Comparison of ENCODE assay signal across 30 cellular contexts in the genomic region with DNA sequence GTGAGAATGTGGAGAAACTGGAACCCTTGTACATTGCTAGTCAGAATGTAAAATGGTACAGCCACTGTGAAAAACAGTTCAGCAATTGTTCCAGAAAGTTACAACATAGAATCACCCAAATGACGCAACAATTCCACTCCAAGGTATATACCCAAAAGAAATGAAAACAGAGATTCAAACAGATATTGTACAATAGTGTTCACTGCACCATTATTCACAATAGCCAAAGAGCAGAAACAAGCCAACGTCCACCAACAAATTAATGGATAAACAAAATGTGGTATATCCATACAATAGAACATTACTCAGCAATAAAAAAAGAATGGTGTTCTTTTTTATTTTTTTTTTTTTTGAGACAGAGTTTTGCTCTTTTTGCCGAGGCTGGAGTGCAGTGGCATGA. TPM values are rescaled to one million over a fixed set of nuclear protein-coding genes. Genes with fewer than 3 reads are reported as not detected.
DNase-seq lines count a peak whose midpoint lies in the region; ATAC-seq and TF ChIP-seq lines count a peak whose summit lies in the region.
"Had no signal": no experiment of that assay in that cellular context is flagged by ENCODE, and none has a peak within 500 bp of the region (broad histone marks: within the 10 kb centered on the region; RNA-seq: fewer than 3 reads in every experiment).

No MANE protein-coding gene starts in this region.

- TF ChIP-seq CTCF in IMR-90 (conservative IDR thresholded peaks at IDR 0.05; ENCODE audit: low read depth, low read length) (no peak), NB4 (IDR thresholded peaks at IDR 0.05; ENCODE audit: low read depth, low read length) (no peak), epithelial cell of esophagus (IDR thresholded peaks at IDR 0.05; ENCODE audit: insufficient read depth, low read depth, low read length, missing control alignments) (no peak), liver (IDR thresholded peaks at IDR 0.05; ENCODE audit: low read depth, low read length, missing input control) (no peak)

- no peak overlapping the region for H2AK9ac ChIP-seq in IMR-90 (replicated peaks; ENCODE audit: low read depth, low read length, poor library complexity)

- H3K27ac Mint-ChIP-seq in activated CD4-positive, alpha-beta T cell treated with anti-CD3 and anti-CD28 coated beads, Interleukin-2, amount 10 ng/mL, durations not matched to agents 24 days and 14 days: no peak overlapping the region
- H3K27ac Mint-ChIP-seq: endodermal cell; T-helper 1 cell treated with Interleukin-12 subunit alpha and Interleukin-12 subunit beta and Interleukin-4 antibody, amounts not matched to agents 30 μg/mL and 1 μg/mL, for 36 hours had no signal

- no peak overlapping the region for H2BK20ac ChIP-seq in IMR-90 (ENCODE audit: low read depth, low read length)

- TF ChIP-seq POLR2A in IMR-90 (IDR thresholded peaks at IDR 0.05; ENCODE audit: low read depth, low read length) (no peak), NB4 (IDR thresholded peaks at IDR 0.05; ENCODE audit: extremely low read depth, insufficient read length) (no peak)

- TF ChIP-seq RAD21 in IMR-90 (IDR thresholded peaks at IDR 0.05; ENCODE audit: low read length) (no peak), liver (IDR thresholded peaks at IDR 0.05) (no peak)

- no peak overlapping the region for H3K18ac ChIP-seq in IMR-90 (ENCODE audit: low read depth, low read length)

- peaks cover 23% of the 10 kb centered on the region for H3K4me1 Mint-ChIP-seq in activated CD4-positive, alpha-beta T cell treated with anti-CD3 and anti-CD28 coated beads, Interleukin-2, amount 10 ng/mL, durations not matched to agents 24 days and 14 days
- H3K4me1 Mint-ChIP-seq: endodermal cell had no signal

- dilution Hi-C loops in IMR-90 (cut with HindIII; ENCODE audit: low sequenced_read_pairs, unreplicated experiment): no loop called here

- H3K36me3 ChIP-seq in IMR-90 (ENCODE audit: control insufficient read depth, insufficient read depth, low read length): no peaks in the 10 kb centered on the region; the same call in 1 of the 2 replicates
- no peaks in the 10 kb centered on the region for H3K36me3 ChIP-seq in liver (ENCODE audit: control insufficient read depth in 4 of 4, insufficient read depth in 3 of 4, low read depth in 1 of 4, low read length in 3 of 4)
- H3K36me3 ChIP-seq: upper lobe of right lung had no signal

- H4K5ac ChIP-seq in IMR-90 (ENCODE audit: low read depth, low read length): no peak overlapping the region

- no peak overlapping the region for H3K9ac ChIP-seq in IMR-90 (ENCODE audit: low read depth, low read length)
- H3K9ac ChIP-seq in liver (ENCODE audit: low read depth in 1 of 2, low read length in 2 of 2): no peak overlapping the region
- H3K9ac ChIP-seq: KMS-11 had no signal

- H2BK120ac ChIP-seq in IMR-90 (ENCODE audit: low read depth, low read length): no peak overlapping the region

- no peak overlapping the region for H3K23ac ChIP-seq in IMR-90 (ENCODE audit: low read depth, low read length)

- peaks cover 7% of the 10 kb centered on the region for H3K9me3 Mint-ChIP-seq in activated CD4-positive, alpha-beta T cell treated with anti-CD3 and anti-CD28 coated beads, Interleukin-2, amount 10 ng/mL, durations not matched to agents 24 days and 14 days
- H3K9me3 Mint-ChIP-seq: HFFc6 had no signal

- H3K56ac ChIP-seq in IMR-90 (ENCODE audit: extremely low read depth, insufficient read depth, low read length): no peak overlapping the region

- peaks cover 22% of the 10 kb centered on the region for H4K20me1 ChIP-seq in IMR-90 (ENCODE audit: insufficient read depth, low read length)

- no peaks in the 10 kb centered on the region for H3K9me3 ChIP-seq in IMR-90 (ENCODE audit: control insufficient read depth, insufficient read depth, low read length)
- H3K9me3 ChIP-seq in liver (ENCODE audit: control insufficient read depth in 4 of 4, low read length in 3 of 4): no peaks in the 10 kb centered on the region
- H3K9me3 ChIP-seq: esophagus muscularis mucosa, upper lobe of right lung had no signal

- in situ Hi-C loops in IMR-90 (cut with MboI; ENCODE audit: low sequenced_read_pairs): no loop called here

- CTCF ChIA-PET in IMR-90 (lab: Yijun Ruan, JAX): no interaction called here

- no peak overlapping the region for H2BK5ac ChIP-seq in IMR-90 (ENCODE audit: low read depth, low read length, poor library complexity, severe bottlenecking)

- H2AFZ ChIP-seq in IMR-90 (replicated peaks; ENCODE audit: low read length, poor library complexity): no peak overlapping the region

- peaks cover 15 to 50% of the 10 kb centered on the region in 2 experiments for H3K79me1 ChIP-seq in IMR-90 (ENCODE audit: low read depth in 1 of 2, low read length in 2 of 2)

- no peak overlapping the region for H3K4ac ChIP-seq in IMR-90 (ENCODE audit: low read depth, low read length)

- H3K4me3 ChIP-seq in IMR-90 (ENCODE audit: insufficient read depth, low read depth, low read length) (no peak overlapping the region), NB4 (ENCODE audit: low read depth, low read length) (no peak overlapping the region), epithelial cell of esophagus (ENCODE audit: low read length) (no peak overlapping the region), liver (ENCODE audit: low read depth in 1 of 3, low read length in 3 of 3) (no peak overlapping the region)
- H3K4me3 ChIP-seq: esophagus muscularis mucosa, skin epidermis, upper lobe of right lung had no signal

- peaks cover 10% of the 10 kb centered on the region; the same call in 1 of the 2 replicates for H3K9me1 ChIP-seq in IMR-90 (ENCODE audit: insufficient read depth, low read length)

- DNase-seq in IMR-90: no peak
- peak; percentile 57 for DNase-seq in NB4 (ENCODE audit: low read depth)
- peak; percentile 77 for DNase-seq in epithelial cell of esophagus (ENCODE audit: low read depth)
- no peak for DNase-seq in activated CD4-positive, alpha-beta T cell treated with anti-CD3 and anti-CD28 coated beads, Interleukin-2, amount 10 ng/mL, durations not matched to agents 24 days and 14 days
- no peak for DNase-seq in activated CD4-positive, alpha-beta T cell treated with anti-CD3 and anti-CD28 coated beads, Interleukin-2, amount 50 U/mL, for 48 hours
- DNase-seq: activated CD4-positive, alpha-beta T cell treated with anti-CD3 and anti-CD28 coated beads, Interleukin-2, amount 50 U/mL, for 4 hours; activated T-cell treated with anti-CD3 and anti-CD28 coated beads, Interleukin-2, amount 50 U/mL, for 48 hours; Calu3; CD4-positive, CD25-positive, alpha-beta regulatory T cell; dermis blood vessel endothelial cell; DMS79 treated with DMSO at 0.1 percent for 48 hours; endodermal cell; GDM1; GOT3; HFFc6; hypothalamus; left cardiac atrium; MM.1S; NCI-H146; NCI-H345; NCI-H748 treated with DMSO at 0.1 percent for 48 hours; RPMI8226; stimulated activated naive CD4-positive, alpha-beta T cell; upper lobe of right lung had no signal

- WGBS in IMR-90 (ENCODE audit: extremely low coverage in 2 of 2, insufficient read length in 1 of 2), 2 experiments: no CpG with 5 or more reads among the region's 3 CpGs
- WGBS in liver: 94% methylated on average over 3 of the region's 3 CpGs

- H2AK5ac ChIP-seq in IMR-90 (ENCODE audit: low read depth, low read length): no peak overlapping the region

- no TSS peak for BruUV-seq in IMR-90 (replicated peaks; lab: Mats Ljungman, UMichigan)

- ATAC-seq in IMR-90 (ENCODE audit: low read depth): no peak
- no peak for ATAC-seq in GM18861 (IDR thresholded peaks at IDR 0.05; ENCODE audit: unreplicated experiment)
- ATAC-seq: left cardiac atrium, upper lobe of right lung had no signal

- intact Hi-C loops in IMR-90 (cut with micrococcal nuclease): loop anchor here (5.0 kb wide), 1 partner anchor 51 kb away; no protein-coding TSS in a partner anchor
- intact Hi-C loops in activated CD4-positive, alpha-beta T cell treated with anti-CD3 and anti-CD28 coated beads, Interleukin-2, amount 10 ng/mL, durations not matched to agents 24 days and 14 days (cut with micrococcal nuclease): no loop called here

- H3K27me3 ChIP-seq in IMR-90 (ENCODE audit: control insufficient read depth, insufficient read depth, low read length): no peaks in the 10 kb centered on the region
- H3K27me3 ChIP-seq in liver (ENCODE audit: control insufficient read depth in 4 of 4, insufficient read depth in 4 of 4, low read length in 3 of 4): no peaks in the 10 kb centered on the region
- H3K27me3 ChIP-seq: esophagus muscularis mucosa, upper lobe of right lung had no signal

- no peak overlapping the region for H3K4me3 Mint-ChIP-seq in activated CD4-positive, alpha-beta T cell treated with anti-CD3 and anti-CD28 coated beads, Interleukin-2, amount 10 ng/mL, durations not matched to agents 24 days and 14 days
- H3K4me3 Mint-ChIP-seq: endodermal cell; HFFc6; T-helper 1 cell treated with Interleukin-12 subunit alpha and Interleukin-12 subunit beta and Interleukin-4 antibody, amounts not matched to agents 30 μg/mL and 1 μg/mL, for 36 hours had no signal

- no peak overlapping the region for H2BK15ac ChIP-seq in IMR-90 (ENCODE audit: low read depth, low read length)

- H3K27me3 Mint-ChIP-seq in activated CD4-positive, alpha-beta T cell treated with anti-CD3 and anti-CD28 coated beads, Interleukin-2, amount 10 ng/mL, durations not matched to agents 24 days and 14 days: no peaks in the 10 kb centered on the region
- H3K27me3 Mint-ChIP-seq: CD4-positive, CD25-positive, alpha-beta regulatory T cell had no signal

- H3K4me1 ChIP-seq in IMR-90 (ENCODE audit: control insufficient read depth, insufficient read depth, low read length): peaks cover 10% of the 10 kb centered on the region
- H3K4me1 ChIP-seq in liver (ENCODE audit: control insufficient read depth in 4 of 4, insufficient read depth in 4 of 4, low read length in 3 of 4): peaks cover 0 to 10% (median 1%) of the 10 kb centered on the region in 4 donors

- H3K4me2 ChIP-seq in IMR-90 (ENCODE audit: low read depth, low read length): no peak overlapping the region
- H3K4me2 ChIP-seq: KMS-11 had no signal

- H4K8ac ChIP-seq in IMR-90 (ENCODE audit: low read depth in 2 of 2, low read length in 2 of 2): no peak overlapping the region

- H3K14ac ChIP-seq in IMR-90 (replicated peaks; ENCODE audit: low read depth, low read length): no peak overlapping the region

- H3K36me3 Mint-ChIP-seq in activated CD4-positive, alpha-beta T cell treated with anti-CD3 and anti-CD28 coated beads, Interleukin-2, amount 10 ng/mL, durations not matched to agents 24 days and 14 days (ENCODE audit: low read depth): peaks cover 40% of the 10 kb centered on the region

- H3K27ac ChIP-seq in IMR-90 (ENCODE audit: insufficient read depth, low read length) (no peak overlapping the region), liver (ENCODE audit: low read depth in 1 of 2, low read length in 2 of 2) (no peak overlapping the region)
- H3K27ac ChIP-seq: esophagus muscularis mucosa, KMS-11, skin epidermis, upper lobe of right lung had no signal

- no peak overlapping the region for H4K91ac ChIP-seq in IMR-90 (ENCODE audit: insufficient read depth, low read depth, low read length)

- POLR2A ChIA-PET in IMR-90 (lab: Charles Lee; ENCODE audit: unreplicated experiment): no interaction called here

RNA-seq across cellular contexts. Expression of gene CLASP1, which starts 10.9 kb away (rescaled TPM):
- total RNA-seq in IMR-90 (2012; rRNA removed) (33.7 and 45.8 TPM in 2 replicates), liver (10 to 100 TPM; 31.3 to 50.0 TPM)
- polyA plus RNA-seq in IMR-90 (2012; rRNA removed) (11.1 and 12.3 TPM in 2 replicates), liver (10 to 100 TPM in 1 of 2 donors, 1 to 10 TPM in 1; 7.5 to 12.6 TPM)
- polyA plus RNA-seq in IMR-90 (2012; cell fraction: cytosol; rRNA removed): 4.1 and 4.6 TPM in 2 replicates
- polyA plus RNA-seq in IMR-90 (2012; cell fraction: nucleus; rRNA removed; ENCODE audit: low replicate concordance): 12.1 and 20.8 TPM in 2 replicates
- 69.3 and 78.5 TPM in 2 replicates for total RNA-seq in activated CD4-positive, alpha-beta T cell treated with anti-CD3 and anti-CD28 coated beads, Interleukin-2, amount 10 ng/mL, durations not matched to agents 24 days and 14 days

Comparison
In these comparisons a context has a peak if more than half of its experiments do, and no peak if none do; other contexts are left out.
1. DNase-seq: peak in NB4 (single experiment) and epithelial cell of esophagus (single experiment); none in IMR-90 (single experiment), activated CD4-positive, alpha-beta T cell treated with anti-CD3 and anti-CD28 coated beads, Interleukin-2, amount 10 ng/mL, durations not matched to agents 24 days and 14 days (single experiment) and activated CD4-positive, alpha-beta T cell treated with anti-CD3 and anti-CD28 coated beads, Interleukin-2, amount 50 U/mL, for 48 hours (0 of 2).